8 cellular contexts compared by ENCODE assay signal in the genomic region with DNA sequence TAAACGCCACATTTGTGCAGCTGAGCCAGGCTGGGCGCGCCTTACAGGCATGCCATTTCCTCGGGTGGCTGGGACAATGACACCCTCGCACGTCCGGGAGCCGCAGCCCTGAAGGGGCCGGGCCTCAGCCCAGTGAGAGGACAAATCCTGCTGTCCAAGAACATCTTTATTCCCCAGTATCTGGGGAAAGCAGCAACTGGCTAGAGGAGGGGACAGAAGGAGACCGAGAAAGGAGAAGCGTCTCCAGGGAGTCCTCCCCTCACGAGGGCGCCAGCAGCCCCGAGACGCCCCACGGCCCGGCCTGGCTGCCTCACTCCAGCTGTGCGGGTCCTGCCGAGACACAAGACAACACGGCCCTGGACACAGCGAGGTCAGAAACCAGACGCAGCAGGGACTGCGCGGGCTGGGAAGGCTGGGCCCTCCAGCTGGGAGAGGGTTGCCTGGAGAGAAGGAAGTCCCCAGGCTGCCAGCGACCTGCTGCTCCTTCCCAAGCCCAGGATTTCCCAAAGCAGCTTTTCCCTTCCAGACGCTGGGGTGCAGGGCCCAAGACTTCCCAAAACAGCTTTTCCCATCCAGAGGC.
DNase-seq lines count a peak whose midpoint lies in the region; ATAC-seq, FAIRE-seq and TF ChIP-seq lines count a peak whose summit lies in the region.

No MANE protein-coding gene starts in this region.

- H2AFZ ChIP-seq in K562 (ENCODE audit: low read depth, low read length) (peak overlapping the region; percentile 89), keratinocyte (ENCODE audit: control insufficient read depth, low read length) (peak overlapping the region; percentile 86)

- H3K4me2 ChIP-seq in K562 (ENCODE audit: insufficient read depth, low read length) (peak overlapping the region; percentile 52), keratinocyte (ENCODE audit: control insufficient read depth, extremely low read depth, insufficient read depth, low read depth, low read length) (peak overlapping the region; percentile 54)

- CTCF ChIA-PET in Panc1 (lab: Charles Lee) (interaction anchor here (0.6 to 0.7 kb wide), 2 partner anchors 70 to 169 kb away, joined by 3 to 5 read pairs; no protein-coding TSS in a partner anchor), K562 (lab: Yijun Ruan, JAX; ENCODE audit: low intra/inter-chr PET ratio) (interaction anchor here (1.4 kb wide), 1 partner anchor 136 kb away, joined by 3 read pairs; no protein-coding TSS in a partner anchor)

- no peaks in the 10 kb centered on the region for H3K36me3 ChIP-seq in Panc1 (ENCODE audit: control insufficient read depth, insufficient read depth, low read length)
- no peaks in the 10 kb centered on the region for H3K36me3 ChIP-seq in K562 (ENCODE audit: control insufficient read depth, insufficient read depth, low read length)
- no peaks in the 10 kb centered on the region for H3K36me3 ChIP-seq in keratinocyte (ENCODE audit: control insufficient read depth in 2 of 2, extremely low read depth in 1 of 2, insufficient read depth in 2 of 2, low read length in 2 of 2)

- peak; percentile 67 for FAIRE-seq in K562 (lab: Jason Lieb, UNC)
- no peak for FAIRE-seq in keratinocyte (lab: Jason Lieb, UNC)

- WGBS in K562 (ENCODE audit: insufficient coverage, low coverage, missing lambda C conversion rate): 21% methylated on average over 26 of the region's 26 CpGs

- POLR2A ChIA-PET in Panc1 (lab: Charles Lee) (no interaction called here), K562 (lab: Yijun Ruan, JAX) (interaction anchor here (0.5 kb wide), 1 partner anchor 17 kb away, joined by 3 read pairs; no protein-coding TSS in a partner anchor)

- H4K20me1 ChIP-seq in K562 (replicated peaks; ENCODE audit: control insufficient read depth, insufficient read depth, low read length): no peaks in the 10 kb centered on the region; the same call in 1 of the 2 replicates
- no peaks in the 10 kb centered on the region for H4K20me1 ChIP-seq in keratinocyte (ENCODE audit: control insufficient read depth, extremely low read depth, insufficient read depth, low read length)

- dilution Hi-C loops in keratinocyte (cut with MboI; ENCODE audit: extremely low pct_ligation_motif_present, low sequenced_read_pairs): no loop called here

- BruUV-seq in Panc1 (replicated peaks; lab: Mats Ljungman, UMichigan) (no TSS peak), K562 (replicated peaks; lab: Mats Ljungman, UMichigan) (no TSS peak)

- H3K27ac ChIP-seq in Panc1 (ENCODE audit: low read length) (peak overlapping the region; percentile 75), K562 (ENCODE audit: extremely low read depth, low read depth, low read length) (no peak overlapping the region), keratinocyte (ENCODE audit: control insufficient read depth, insufficient read depth, low read length) (no peak overlapping the region), skin epidermis (peak overlapping the region; percentile 4 to 85 (median 73))

- DNase-seq in Panc1 (ENCODE audit: low read depth, low spot score) (no peak), K562 (ENCODE audit: extremely low read depth in 1 of 4, low spot score in 3 of 4) (peak; percentile 47 to 71 (median 56)), keratinocyte (ENCODE audit: low read depth, low spot score) (no peak), DMS153 treated with DMSO at 0.1 percent for 48 hours (lab: John Stamatoyannopoulos, UW; ENCODE audit: unreplicated experiment) (no peak), RKO (ENCODE audit: low spot score) (no peak)

- H3K79me2 ChIP-seq in K562 (ENCODE audit: control insufficient read depth, insufficient read depth, low read length) (no peaks in the 10 kb centered on the region), keratinocyte (ENCODE audit: control insufficient read depth, insufficient read depth, low read length) (no peaks in the 10 kb centered on the region)

- H3K4me1 ChIP-seq in Panc1 (ENCODE audit: control insufficient read depth, insufficient read depth, low read length): peaks cover 23% of the 10 kb centered on the region
- H3K4me1 ChIP-seq in K562 (replicated peaks in 1 of 2; ENCODE audit: control insufficient read depth in 2 of 2, insufficient read depth in 2 of 2, low read length in 2 of 2): peaks cover 5 to 17% of the 10 kb centered on the region in 2 experiments; a peak in 4 of 5 replicates
- peaks cover 7% of the 10 kb centered on the region for H3K4me1 ChIP-seq in keratinocyte (ENCODE audit: control insufficient read depth, extremely low read depth, insufficient read depth, low read length)

- peak; percentile 76 for ATAC-seq in HG02678 (IDR thresholded peaks at IDR 0.05; ENCODE audit: unreplicated experiment)
- peak; percentile 83 for ATAC-seq in Panc1
- peak; percentile 97 for ATAC-seq in K562

- H3K9me3 ChIP-seq in Panc1 (ENCODE audit: control insufficient read depth, insufficient read depth, low read depth, low read length): no peaks in the 10 kb centered on the region
- H3K9me3 ChIP-seq in K562 (replicated peaks; ENCODE audit: control insufficient read depth, insufficient read depth, low read depth, low read length): no peaks in the 10 kb centered on the region
- no peaks in the 10 kb centered on the region for H3K9me3 ChIP-seq in keratinocyte (ENCODE audit: control insufficient read depth, low read depth, low read length)

- TF ChIP-seq RAD21 in K562 (CRISPR knock-in tag; conservative IDR thresholded peaks at IDR 0.05 in 1 of 2, IDR thresholded peaks at IDR 0.05 in 1 of 2): peak; percentile 50 to 77

- TF ChIP-seq POLR2A in K562 (conservative IDR thresholded peaks at IDR 0.05): no peak

- peak overlapping the region; percentile 9 to 33; a peak in 3 of 4 replicates for H3K4me3 ChIP-seq in Panc1 (ENCODE audit: low read depth in 2 of 2, low read length in 2 of 2)
- no peak overlapping the region for H3K4me3 ChIP-seq in K562
- no peak overlapping the region for H3K4me3 ChIP-seq in keratinocyte (ENCODE audit: control insufficient read depth in 2 of 3, extremely low read depth in 1 of 3, insufficient read depth in 2 of 3, low read depth in 1 of 3, low read length in 3 of 3)
- H3K4me3 ChIP-seq in skin epidermis: peak overlapping the region in 3 of 7 experiments; percentile 3 to 18 (median 15)

- TF ChIP-seq CTCF in GM12873 (IDR thresholded peaks at IDR 0.05; ENCODE audit: insufficient read depth, low read depth, low read length, missing control alignments) (peak; percentile 40), Panc1 (IDR thresholded peaks at IDR 0.05) (no peak; the same call in 1 of the 2 replicates), K562 (IDR thresholded peaks at IDR 0.05 in 2 of 3, conservative IDR thresholded peaks at IDR 0.05 in 1 of 3; ENCODE audit: insufficient read depth in 2 of 3, low read depth in 1 of 3, low read length in 3 of 3) (peak; percentile 49 to 65 (median 64)), keratinocyte (optimal IDR thresholded peaks at IDR 0.05 in 1 of 3, IDR thresholded peaks at IDR 0.05 in 1 of 3, conservative IDR thresholded peaks at IDR 0.05 in 1 of 3; ENCODE audit: extremely low read depth in 1 of 3, insufficient read depth in 2 of 3, low read length in 3 of 3) (peak; percentile 15 to 69 (median 39))

- no peaks in the 10 kb centered on the region for H3K9me1 ChIP-seq in K562 (ENCODE audit: control insufficient read depth, insufficient read depth, low read length)
- H3K9me1 ChIP-seq in keratinocyte (ENCODE audit: control insufficient read depth, extremely low read depth, insufficient read depth, low read length): no peaks in the 10 kb centered on the region

- H3K9ac ChIP-seq in K562 (ENCODE audit: insufficient read depth in 1 of 2, low read depth in 2 of 2, low read length in 2 of 2) (peak overlapping the region; percentile 42 to 82; a peak in 3 of 4 replicates), keratinocyte (ENCODE audit: control insufficient read depth, extremely low read depth, insufficient read depth, low read length) (peak overlapping the region; percentile 41)

- intact Hi-C loops in Panc1 (cut with micrococcal nuclease; ENCODE audit: unreplicated experiment): no loop called here
- intact Hi-C loops in K562 (cut with micrococcal nuclease): loop anchor here (1.0 kb wide), 1 partner anchor 134 kb away; no protein-coding TSS in a partner anchor

- in situ Hi-C loops in Panc1 (cut with HindIII; ENCODE audit: low pct_unique_long_range_greater_than_20kb, low sequenced_read_pairs) (no loop called here), K562 (cut with MboI) (no loop called here)

- H3K27me3 ChIP-seq in Panc1 (ENCODE audit: control insufficient read depth, insufficient read depth, low read length) (no peaks in the 10 kb centered on the region), K562 (ENCODE audit: control insufficient read depth in 2 of 2, insufficient read depth in 2 of 2, low read length in 2 of 2) (no peaks in the 10 kb centered on the region), keratinocyte (ENCODE audit: control insufficient read depth, extremely low read depth, insufficient read depth, low read length) (no peaks in the 10 kb centered on the region)

- no peak for TF ChIP-seq EP300 in K562 (IDR thresholded peaks at IDR 0.05; ENCODE audit: low read length)

TF ChIP-seq in K562, 482 proteins besides CTCF, POLR2A, EP300 and RAD21 (continues in another document):
- no peak for TF ChIP-seq FOXA3 (CRISPR knock-in tag; conservative IDR thresholded peaks at IDR 0.05 in 1 of 2, IDR thresholded peaks at IDR 0.05 in 1 of 2)
- TF ChIP-seq, protein P1, sequence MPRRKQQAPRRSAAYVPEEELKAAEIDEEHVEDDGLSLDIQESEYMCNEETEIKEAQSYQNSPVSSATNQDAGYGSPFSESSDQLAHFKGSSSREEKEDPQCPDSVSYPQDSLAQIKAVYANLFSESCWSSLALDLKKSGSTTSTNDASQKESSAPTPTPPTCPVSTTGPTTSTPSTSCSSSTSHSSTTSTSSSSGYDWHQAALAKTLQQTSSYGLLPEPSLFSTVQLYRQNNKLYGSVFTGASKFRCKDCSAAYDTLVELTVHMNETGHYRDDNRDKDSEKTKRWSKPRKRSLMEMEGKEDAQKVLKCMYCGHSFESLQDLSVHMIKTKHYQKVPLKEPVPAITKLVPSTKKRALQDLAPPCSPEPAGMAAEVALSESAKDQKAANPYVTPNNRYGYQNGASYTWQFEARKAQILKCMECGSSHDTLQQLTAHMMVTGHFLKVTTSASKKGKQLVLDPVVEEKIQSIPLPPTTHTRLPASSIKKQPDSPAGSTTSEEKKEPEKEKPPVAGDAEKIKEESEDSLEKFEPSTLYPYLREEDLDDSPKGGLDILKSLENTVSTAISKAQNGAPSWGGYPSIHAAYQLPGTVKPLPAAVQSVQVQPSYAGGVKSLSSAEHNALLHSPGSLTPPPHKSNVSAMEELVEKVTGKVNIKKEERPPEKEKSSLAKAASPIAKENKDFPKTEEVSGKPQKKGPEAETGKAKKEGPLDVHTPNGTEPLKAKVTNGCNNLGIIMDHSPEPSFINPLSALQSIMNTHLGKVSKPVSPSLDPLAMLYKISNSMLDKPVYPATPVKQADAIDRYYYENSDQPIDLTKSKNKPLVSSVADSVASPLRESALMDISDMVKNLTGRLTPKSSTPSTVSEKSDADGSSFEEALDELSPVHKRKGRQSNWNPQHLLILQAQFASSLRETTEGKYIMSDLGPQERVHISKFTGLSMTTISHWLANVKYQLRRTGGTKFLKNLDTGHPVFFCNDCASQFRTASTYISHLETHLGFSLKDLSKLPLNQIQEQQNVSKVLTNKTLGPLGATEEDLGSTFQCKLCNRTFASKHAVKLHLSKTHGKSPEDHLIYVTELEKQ (CRISPR knock-in tag; IDR thresholded peaks at IDR 0.05): no peak
- 0 out of 2 replicates have a peak, but pooled peaks have one; percentile 5 for TF ChIP-seq SPI1 (IDR thresholded peaks at IDR 0.05; ENCODE audit: borderline replicate concordance, low read depth, low read length)

Comparison
In these comparisons a context has a peak if more than half of its experiments do, and no peak if none do; other contexts are left out.
1. DNase-seq: peak in K562 (4 of 4); none in Panc1 (single experiment), keratinocyte (single experiment), DMS153 treated with DMSO at 0.1 percent for 48 hours (single experiment) and RKO (single experiment).
2. H3K27ac ChIP-seq: peak in Panc1 (single experiment) and skin epidermis (21 of 21); none in K562 (single experiment) and keratinocyte (single experiment).
3. H3K4me3 ChIP-seq: peak in Panc1 (2 of 2); none in K562 (single experiment) and keratinocyte (0 of 3).
4. Peak in every context shown above with its lines, with median percentiles within 50 percentile points of each other: ATAC-seq.